Comparison of ENCODE assay signal across 24 cellular contexts in genomic region chr6:55853008-55854001, GRCh38. TPM values are rescaled to one million over a fixed set of nuclear protein-coding genes. Genes with fewer than 3 reads are reported as not detected.
"Had no signal": no experiment of that assay in that cellular context is flagged by ENCODE, and none has a peak within 500 bp of the region (broad histone marks: within the 10 kb centered on the region; RNA-seq: fewer than 3 reads in every experiment).

No MANE protein-coding gene starts in this region.

- DNase-seq: activated CD4-positive, alpha-beta T cell treated with anti-CD3 and anti-CD28 coated beads, Interleukin-2, amount 10 ng/mL, durations not matched to agents 7 days and 5 days; activated CD4-positive, CD25-positive, alpha-beta regulatory T cell treated with anti-CD3 and anti-CD28 coated beads, Interleukin-2, amount 50 U/mL, for 72 hours; activated CD8-positive, alpha-beta memory T cell treated with anti-CD3 and anti-CD28 coated beads, Interleukin-2, amount 10 ng/mL, durations not matched to agents 7 days and 5 days; activated CD8-positive, alpha-beta T cell treated with anti-CD3 and anti-CD28 coated beads for 36 hours; activated gamma-delta T cell; activated naive CD4-positive, alpha-beta T cell treated with anti-CD3 and anti-CD28 coated beads, Interleukin-2, amount 50 U/mL, for 16 hours; activated naive CD8-positive, alpha-beta T cell treated with anti-CD3 and anti-CD28 coated beads, Interleukin-2, amount 50 U/mL, for 24 hours; activated T-cell treated with anti-CD3 and anti-CD28 coated beads for 4 hours; cerebellar nuclear complex; hypothalamus; left cardiac atrium; nephron progenitor cell; right lobe of liver; stimulated activated CD4-positive, alpha-beta T cell treated with anti-CD3 and anti-CD28 coated beads, Interleukin-2, amount 100 ng/mL, for 24 hours; stimulated activated naive CD8-positive, alpha-beta T cell treated with anti-CD3 and anti-CD28 coated beads, Interleukin-15, amount 100 ng/mL, for 72 hours had no signal

- H2AFZ ChIP-seq: parathyroid adenoma had no signal

- H3K27me3 ChIP-seq: right lobe of liver, tibial nerve had no signal

- ATAC-seq: activated CD8-positive, alpha-beta memory T cell treated with anti-CD3 and anti-CD28 coated beads, Interleukin-2, amount 10 ng/mL, durations not matched to agents 7 days and 5 days; activated CD8-positive, alpha-beta T cell treated with anti-CD3 and anti-CD28 coated beads for 36 hours; activated naive CD8-positive, alpha-beta T cell treated with anti-CD3 and anti-CD28 coated beads, Interleukin-2, amount 50 U/mL, for 24 hours; left cardiac atrium; right lobe of liver; stimulated activated effector memory CD8-positive, alpha-beta T cell treated with anti-CD3 and anti-CD28 coated beads, Interleukin-12 subunit alpha, Interleukin-12 subunit beta, amount 100 ng/mL, for 72 hours; stimulated activated naive CD8-positive, alpha-beta T cell treated with anti-CD3 and anti-CD28 coated beads, Interleukin-15, amount 100 ng/mL, for 72 hours had no signal

- H3K9me3 ChIP-seq: right lobe of liver, tibial nerve had no signal

- H3K79me2 ChIP-seq: parathyroid adenoma had no signal

- H3K4me3 ChIP-seq: right lobe of liver, skin epidermis, tibial nerve had no signal

- H3K9ac ChIP-seq: parathyroid adenoma had no signal

- H3K4me1 ChIP-seq: parathyroid adenoma, right lobe of liver, tibial nerve had no signal

- H3K27ac ChIP-seq: parathyroid adenoma, right lobe of liver, skin epidermis, tibial nerve, VCaP had no signal

- H3K36me3 ChIP-seq: right lobe of liver, tibial nerve had no signal

RNA-seq across cellular contexts. Expression of gene BMP5, which starts 22.1 kb away (rescaled TPM):
- total RNA-seq: activated CD4-positive, alpha-beta T cell treated with anti-CD3 and anti-CD28 coated beads, Interleukin-2, amount 10 ng/mL, durations not matched to agents 7 days and 5 days; activated CD8-positive, alpha-beta memory T cell treated with anti-CD3 and anti-CD28 coated beads, Interleukin-2, amount 10 ng/mL, durations not matched to agents 7 days and 5 days; activated CD8-positive, alpha-beta T cell treated with anti-CD3 and anti-CD28 coated beads for 36 hours; epithelial cell of proximal tubule; mononuclear cell; pulmonary artery endothelial cell; T-helper 2 cell treated with Interferon-gamma antibody and Interleukin-4, amounts not matched to agents 100 ng/mL and 5 ng/mL, for 36 hours had no signal
